Comparison of ENCODE assay signal across 14 cellular contexts in genomic region chr16:85497622-85498314, GRCh38.
A peak's percentile ranks its signal among the peaks of the same experiment; 100 is the strongest.
DNase-seq lines count a peak whose midpoint lies in the region; ATAC-seq and TF ChIP-seq lines count a peak whose summit lies in the region.
"Had no signal": no experiment of that assay in that cellular context is flagged by ENCODE, and none has a peak within 500 bp of the region (broad histone marks: within the 10 kb centered on the region; RNA-seq: fewer than 3 reads in every experiment).

No MANE protein-coding gene starts in this region.

- ATAC-seq in DND-41 (ENCODE audit: insufficient read depth, low read depth) (no peak), HG02642 (IDR thresholded peaks at IDR 0.05; ENCODE audit: poor library complexity, unreplicated experiment) (no peak), HG02973 (IDR thresholded peaks at IDR 0.05; ENCODE audit: unreplicated experiment) (no peak)
- ATAC-seq: A549 had no signal

- H3K4me3 Mint-ChIP-seq in endothelial cell (ENCODE audit: unreplicated experiment) (no peak overlapping the region), progenitor cell of endocrine pancreas (ENCODE audit: low read depth) (no peak overlapping the region)
- H3K4me3 Mint-ChIP-seq: CD4-positive, CD25-positive, alpha-beta regulatory T cell had no signal

- H3K36me3 ChIP-seq in DND-41 (ENCODE audit: insufficient read depth, low read length) (no peaks in the 10 kb centered on the region), NT2/D1 (ENCODE audit: insufficient read depth, insufficient read length, low read length) (no peaks in the 10 kb centered on the region)

- no peaks in the 10 kb centered on the region for H3K27me3 ChIP-seq in DND-41 (ENCODE audit: insufficient read depth, low read length, poor library complexity)
- H3K27me3 ChIP-seq in NT2/D1 (ENCODE audit: insufficient read depth, insufficient read length), result no peaks in the 10 kb centered on the region

- DNase-seq in DND-41, result peak; percentile 25
- no peak for DNase-seq in NT2/D1 (ENCODE audit: low read depth, low spot score)
- no peak for DNase-seq in endothelial cell (ENCODE audit: low spot score)
- no peak for DNase-seq in progenitor cell of endocrine pancreas (ENCODE audit: low spot score, unreplicated experiment)
- DNase-seq in midbrain (lab: John Stamatoyannopoulos, UW), result no peak
- no peak for DNase-seq in NCI-H1105 (lab: John Stamatoyannopoulos, UW)
- DNase-seq: CD4-positive, CD25-positive, alpha-beta regulatory T cell; GM23248; H7 had no signal

- no peaks in the 10 kb centered on the region for H3K79me2 ChIP-seq in DND-41 (ENCODE audit: insufficient read depth, low read length)

- no peaks in the 10 kb centered on the region for H3K9me3 Mint-ChIP-seq in endothelial cell (ENCODE audit: unreplicated experiment)
- no peaks in the 10 kb centered on the region for H3K9me3 Mint-ChIP-seq in progenitor cell of endocrine pancreas (ENCODE audit: low read depth)
- H3K9me3 Mint-ChIP-seq: CD4-positive, CD25-positive, alpha-beta regulatory T cell had no signal

- H3K4me2 ChIP-seq in DND-41 (ENCODE audit: insufficient read depth, low read length), result no peak overlapping the region
- H3K4me2 ChIP-seq: A549 had no signal

- H3K4me3 ChIP-seq in DND-41 (ENCODE audit: low read depth in 1 of 2, low read length in 2 of 2), result no peak overlapping the region
- no peak overlapping the region for H3K4me3 ChIP-seq in NT2/D1 (ENCODE audit: insufficient read length, low read depth)
- H3K4me3 ChIP-seq: A549, GM12878, GM23248 had no signal

- H3K9ac ChIP-seq in DND-41 (ENCODE audit: low read depth, low read length), result no peak overlapping the region
- peak overlapping the region; percentile 2 for H3K9ac ChIP-seq in NT2/D1 (ENCODE audit: insufficient read length, low read depth)
- H3K9ac ChIP-seq: GM23248 had no signal

- H4K20me1 ChIP-seq in DND-41 (ENCODE audit: insufficient read depth, low read length), result no peaks in the 10 kb centered on the region; the same call in 1 of the 2 replicates

- H3K4me1 Mint-ChIP-seq in endothelial cell (ENCODE audit: unreplicated experiment) (peaks cover 6% of the 10 kb centered on the region), progenitor cell of endocrine pancreas (ENCODE audit: low read depth) (peaks cover 12% of the 10 kb centered on the region)
- H3K4me1 Mint-ChIP-seq: CD4-positive, CD25-positive, alpha-beta regulatory T cell had no signal

- H2AFZ ChIP-seq in DND-41 (ENCODE audit: low read depth, low read length), result no peak overlapping the region
- H2AFZ ChIP-seq: GM23248 had no signal

- peak overlapping the region; percentile 52 for H3K27ac Mint-ChIP-seq in endothelial cell (ENCODE audit: unreplicated experiment)
- peak overlapping the region; percentile 1 for H3K27ac Mint-ChIP-seq in progenitor cell of endocrine pancreas
- H3K27ac Mint-ChIP-seq: CD4-positive, CD25-positive, alpha-beta regulatory T cell had no signal

- peaks cover 12% of the 10 kb centered on the region for H3K4me1 ChIP-seq in DND-41 (ENCODE audit: insufficient read depth, low read length)
- peaks cover 4% of the 10 kb centered on the region for H3K4me1 ChIP-seq in NT2/D1 (ENCODE audit: insufficient read depth, insufficient read length)
- H3K4me1 ChIP-seq: A549 had no signal

- no peak for TF ChIP-seq CTCF in DND-41 (IDR thresholded peaks at IDR 0.05; ENCODE audit: borderline replicate concordance, extremely low read depth, low read length, poor library complexity, severe bottlenecking)
- TF ChIP-seq CTCF in endothelial cell (IDR thresholded peaks at IDR 0.05; ENCODE audit: unreplicated experiment), result no peak
- TF ChIP-seq CTCF in progenitor cell of endocrine pancreas (IDR thresholded peaks at IDR 0.05; ENCODE audit: unreplicated experiment), result no peak

- H3K27me3 Mint-ChIP-seq in endothelial cell (ENCODE audit: unreplicated experiment) (peaks cover 8% of the 10 kb centered on the region), progenitor cell of endocrine pancreas (peaks cover 3% of the 10 kb centered on the region)
- H3K27me3 Mint-ChIP-seq: CD4-positive, CD25-positive, alpha-beta regulatory T cell had no signal

- H3K36me3 Mint-ChIP-seq in endothelial cell (ENCODE audit: low read depth, unreplicated experiment), result no peaks in the 10 kb centered on the region
- H3K36me3 Mint-ChIP-seq in progenitor cell of endocrine pancreas (ENCODE audit: insufficient read depth), result no peaks in the 10 kb centered on the region
- H3K36me3 Mint-ChIP-seq: CD4-positive, CD25-positive, alpha-beta regulatory T cell had no signal

- H3K9me3 ChIP-seq in DND-41 (ENCODE audit: insufficient read depth, low read length, severe bottlenecking) (no peaks in the 10 kb centered on the region), NT2/D1 (ENCODE audit: insufficient read depth, low read length) (no peaks in the 10 kb centered on the region)
- H3K9me3 ChIP-seq: A549 had no signal

- H3K27ac ChIP-seq in DND-41 (ENCODE audit: low read length), result peak overlapping the region; percentile 59
- H3K27ac ChIP-seq: A549, GM23248, HL-60 had no signal
